20 cellular contexts compared by ENCODE assay signal in genomic region chr9:36161187-36161586, GRCh38. TPM values are rescaled to one million over a fixed set of nuclear protein-coding genes. Genes with fewer than 3 reads are reported as not detected.
DNase-seq lines count a peak whose midpoint lies in the region; ATAC-seq and TF ChIP-seq lines count a peak whose summit lies in the region.
"Had no signal": no experiment of that assay in that cellular context is flagged by ENCODE, and none has a peak within 500 bp of the region (broad histone marks: within the 10 kb centered on the region; RNA-seq: fewer than 3 reads in every experiment).

No MANE protein-coding gene starts in this region.

- H4K20me1 ChIP-seq in IMR-90 (ENCODE audit: insufficient read depth, low read length) = no peaks in the 10 kb centered on the region
- H4K20me1 ChIP-seq: BLaER1 had no signal

- H3K4me3 ChIP-seq in AG10803 (ENCODE audit: low read length) = no peak overlapping the region
- H3K4me3 ChIP-seq in IMR-90 (ENCODE audit: insufficient read depth, low read depth, low read length) = no peak overlapping the region
- no peak overlapping the region for H3K4me3 ChIP-seq in esophagus (ENCODE audit: low read depth in 1 of 2, low read length in 2 of 2)
- H3K4me3 ChIP-seq: BLaER1, left lung had no signal

- CTCF ChIA-PET in IMR-90 (lab: Yijun Ruan, JAX) = interaction anchor here (1.0 kb wide), 1 partner anchor 9 kb away, joined by 3 read pairs; no protein-coding TSS in a partner anchor

- peak overlapping the region; percentile 65; the same call in 2 of the 3 replicates for H2BK15ac ChIP-seq in IMR-90 (ENCODE audit: low read depth, low read length)

- peak overlapping the region; percentile 93 for H3K27ac Mint-ChIP-seq in osteocyte (ENCODE audit: unreplicated experiment)
- H3K27ac Mint-ChIP-seq: activated naive CD4-positive, alpha-beta T cell treated with anti-CD3 and anti-CD28 coated beads, Interleukin-2, amount 50 U/mL, for 72 hours; stimulated activated naive B cell treated with anti-CD40 and anti-IgM and Interleukin-4, amounts not matched to agents 10 μg/mL and 1 μg/mL and 100 μg/mL, for 72 hours had no signal

- H3K14ac ChIP-seq in IMR-90 (replicated peaks; ENCODE audit: low read depth, low read length) = peak overlapping the region; percentile 87

- peaks cover 50% of the 10 kb centered on the region for H3K4me1 Mint-ChIP-seq in osteocyte (ENCODE audit: unreplicated experiment)

- dilution Hi-C loops in IMR-90 (cut with HindIII; ENCODE audit: low sequenced_read_pairs, unreplicated experiment) = no loop called here

- peak overlapping the region; percentile 90 for H2BK120ac ChIP-seq in IMR-90 (ENCODE audit: low read depth, low read length)

- POLR2A ChIA-PET in IMR-90 (lab: Charles Lee; ENCODE audit: unreplicated experiment) = interaction anchor here (0.6 kb wide), 2 partner anchors 21 to 653 kb away, joined by 3 to 4 read pairs; no protein-coding TSS in a partner anchor

- in situ Hi-C loops in IMR-90 (cut with MboI; ENCODE audit: low sequenced_read_pairs) = no loop called here

- no peak for TF ChIP-seq POLR2A in IMR-90 (IDR thresholded peaks at IDR 0.05; ENCODE audit: low read depth, low read length)

- TF ChIP-seq RAD21 in IMR-90 (IDR thresholded peaks at IDR 0.05; ENCODE audit: low read length) = no peak

- H2BK5ac ChIP-seq in IMR-90 (ENCODE audit: low read depth, low read length, poor library complexity, severe bottlenecking) = peak overlapping the region; percentile 56

- peaks cover 4% of the 10 kb centered on the region for H3K36me3 Mint-ChIP-seq in osteocyte (ENCODE audit: unreplicated experiment)
- H3K36me3 Mint-ChIP-seq: activated naive CD4-positive, alpha-beta T cell treated with anti-CD3 and anti-CD28 coated beads, Interleukin-2, amount 50 U/mL, for 72 hours had no signal

- DNase-seq in AG10803 (ENCODE audit: low read depth) (peak; percentile 46), IMR-90 (peak; percentile 34), osteocyte (ENCODE audit: extremely low spot score, unreplicated experiment) (no peak), HuH-7.5 (ENCODE audit: low spot score) (no peak)
- DNase-seq: dermis blood vessel endothelial cell; head of caudate nucleus; left lung; NCI-H187 treated with DMSO at 0.1 percent for 48 hours; NCI-H82; nucleus accumbens; SHP77; stimulated activated CD4-positive, alpha-beta T cell treated with anti-CD3 and anti-CD28 coated beads, Interleukin-1b, Interleukin-23, amount 100 ng/mL, for 48 hours; stimulated activated naive B cell treated with anti-CD40 and anti-IgM and Interleukin-4, amounts not matched to agents 10 μg/mL and 1 μg/mL and 100 μg/mL, for 72 hours had no signal

- H3K9ac ChIP-seq in IMR-90 (ENCODE audit: low read depth, low read length) = no peak overlapping the region
- H3K9ac ChIP-seq: BLaER1, KMS-11 had no signal

- peak overlapping the region; percentile 94 for H2AK9ac ChIP-seq in IMR-90 (replicated peaks; ENCODE audit: low read depth, low read length, poor library complexity)

- peak overlapping the region; percentile 32 to 57; a peak in 1 of 4 replicates for H4K8ac ChIP-seq in IMR-90 (ENCODE audit: low read depth in 2 of 2, low read length in 2 of 2)

- H3K4me2 ChIP-seq in IMR-90 (ENCODE audit: low read depth, low read length) = no peak overlapping the region
- H3K4me2 ChIP-seq: BLaER1, KMS-11 had no signal

- peaks cover 2% of the 10 kb centered on the region; the same call in 1 of the 2 replicates for H3K9me3 ChIP-seq in IMR-90 (ENCODE audit: control insufficient read depth, insufficient read depth, low read length)
- H3K9me3 ChIP-seq in esophagus (ENCODE audit: control insufficient read depth in 2 of 2, insufficient read depth in 1 of 2, low read depth in 1 of 2, low read length in 1 of 2) = no peaks in the 10 kb centered on the region

- H3K27me3 Mint-ChIP-seq in osteocyte (ENCODE audit: unreplicated experiment) = no peaks in the 10 kb centered on the region
- H3K27me3 Mint-ChIP-seq: stimulated activated naive B cell treated with anti-CD40 and anti-IgM and Interleukin-4, amounts not matched to agents 10 μg/mL and 1 μg/mL and 100 μg/mL, for 72 hours had no signal

- peaks cover 14% of the 10 kb centered on the region for H3K36me3 ChIP-seq in IMR-90 (ENCODE audit: control insufficient read depth, insufficient read depth, low read length)
- H3K36me3 ChIP-seq in esophagus (ENCODE audit: control insufficient read depth in 2 of 2, insufficient read depth in 2 of 2, low read length in 1 of 2) = no peaks in the 10 kb centered on the region

- no TSS peak for BruUV-seq in IMR-90 (replicated peaks; lab: Mats Ljungman, UMichigan)

- WGBS in IMR-90 (ENCODE audit: extremely low coverage in 2 of 2, insufficient read length in 1 of 2), 2 experiments = no CpG with 5 or more reads among the region's 2 CpGs
- WGBS in esophagus, 2 donors = 83 to 91% methylated on average over 2 of the region's 2 CpGs

- no peak overlapping the region; the same call in 1 of the 2 replicates for H3K18ac ChIP-seq in IMR-90 (ENCODE audit: low read depth, low read length)

- H3K4me1 ChIP-seq in IMR-90 (ENCODE audit: control insufficient read depth, insufficient read depth, low read length) (peaks cover 29% of the 10 kb centered on the region), esophagus (ENCODE audit: control insufficient read depth in 2 of 2, insufficient read depth in 2 of 2, low read length in 1 of 2) (no peaks in the 10 kb centered on the region)

- intact Hi-C loops in IMR-90 (cut with micrococcal nuclease) = no loop called here

- H4K91ac ChIP-seq in IMR-90 (ENCODE audit: insufficient read depth, low read depth, low read length) = peak overlapping the region; percentile 83

- peak overlapping the region; percentile 77 for H2BK20ac ChIP-seq in IMR-90 (ENCODE audit: low read depth, low read length)

- H2AK5ac ChIP-seq in IMR-90 (ENCODE audit: low read depth, low read length) = peak overlapping the region; percentile 88

- no peak overlapping the region for H2AFZ ChIP-seq in IMR-90 (replicated peaks; ENCODE audit: low read length, poor library complexity)

- ATAC-seq in IMR-90 (ENCODE audit: low read depth) = no peak
- no peak for ATAC-seq in GM21526 (IDR thresholded peaks at IDR 0.05; ENCODE audit: low FRiP score, unreplicated experiment)
- no peak for ATAC-seq in HG03460 (IDR thresholded peaks at IDR 0.05; ENCODE audit: unreplicated experiment)
- no peak for ATAC-seq in HG02970 (IDR thresholded peaks at IDR 0.05; ENCODE audit: low FRiP score, unreplicated experiment)
- ATAC-seq: activated naive CD4-positive, alpha-beta T cell treated with anti-CD3 and anti-CD28 coated beads, Interleukin-2, amount 50 U/mL, for 72 hours; left lung; stimulated activated naive B cell treated with anti-CD40 and anti-IgM and Interleukin-4, amounts not matched to agents 10 μg/mL and 1 μg/mL and 100 μg/mL, for 72 hours had no signal

- peak overlapping the region; percentile 58 for H3K27ac ChIP-seq in IMR-90 (ENCODE audit: insufficient read depth, low read length)
- H3K27ac ChIP-seq in esophagus (ENCODE audit: low read depth in 2 of 2, low read length in 1 of 2) = peak overlapping the region; percentile 17 to 18
- H3K27ac ChIP-seq: BLaER1, KMS-11 had no signal

- TF ChIP-seq CTCF in AG10803 (conservative IDR thresholded peaks at IDR 0.05; ENCODE audit: low read length) (no peak), IMR-90 (conservative IDR thresholded peaks at IDR 0.05; ENCODE audit: low read depth, low read length) (no peak), osteocyte (IDR thresholded peaks at IDR 0.05) (no peak)

- H4K5ac ChIP-seq in IMR-90 (ENCODE audit: low read depth, low read length) = no peak overlapping the region

- peak overlapping the region; percentile 86 for H3K4ac ChIP-seq in IMR-90 (ENCODE audit: low read depth, low read length)

- no peaks in the 10 kb centered on the region for H3K9me3 Mint-ChIP-seq in osteocyte (ENCODE audit: unreplicated experiment)
- H3K9me3 Mint-ChIP-seq: activated naive CD4-positive, alpha-beta T cell treated with anti-CD3 and anti-CD28 coated beads, Interleukin-2, amount 50 U/mL, for 72 hours had no signal

- H3K4me3 Mint-ChIP-seq in osteocyte (ENCODE audit: unreplicated experiment) = no peak overlapping the region
- H3K4me3 Mint-ChIP-seq: stimulated activated naive B cell treated with anti-CD40 and anti-IgM and Interleukin-4, amounts not matched to agents 10 μg/mL and 1 μg/mL and 100 μg/mL, for 72 hours had no signal

- no peak overlapping the region for H3K56ac ChIP-seq in IMR-90 (ENCODE audit: extremely low read depth, insufficient read depth, low read length)

- H3K79me1 ChIP-seq in IMR-90 (ENCODE audit: low read depth in 1 of 2, low read length in 2 of 2) = peaks cover 0 to 23% of the 10 kb centered on the region in 2 experiments; a peak in 2 of 4 replicates

- peak overlapping the region; percentile 40; the same call in 1 of the 2 replicates for H3K23ac ChIP-seq in IMR-90 (ENCODE audit: low read depth, low read length)

- H3K27me3 ChIP-seq in IMR-90 (ENCODE audit: control insufficient read depth, insufficient read depth, low read length) = no peaks in the 10 kb centered on the region
- H3K27me3 ChIP-seq in esophagus (ENCODE audit: control insufficient read depth in 1 of 2, insufficient read depth in 2 of 2, low read length in 2 of 2) = no peaks in the 10 kb centered on the region
- H3K27me3 ChIP-seq: BLaER1 had no signal

- peaks cover 39% of the 10 kb centered on the region for H3K9me1 ChIP-seq in IMR-90 (ENCODE audit: insufficient read depth, low read length)

TF ChIP-seq in IMR-90, 13 proteins besides CTCF, POLR2A, EP300 and RAD21:
- peak; percentile 31; the same call in 1 of the 2 replicates for TF ChIP-seq FOS (IDR thresholded peaks at IDR 0.05; ENCODE audit: low read depth, low read length)
- no peak for TF ChIP-seq BHLHE40 (IDR thresholded peaks at IDR 0.05; ENCODE audit: low read depth, low read length)

RNA-seq across cellular contexts. Expression of gene CCIN, which starts 8.0 kb away (rescaled TPM):
- total RNA-seq in IMR-90 (2012; rRNA removed) = 1.1 TPM in 2 replicates
- polyA plus RNA-seq in IMR-90 (2012; rRNA removed) = 0.73 and 0.80 TPM in 2 replicates
- 0.32 and 0.48 TPM in 2 replicates for polyA plus RNA-seq in IMR-90 (2012; cell fraction: cytosol; rRNA removed)
- polyA plus RNA-seq in IMR-90 (2012; cell fraction: nucleus; rRNA removed; ENCODE audit: low replicate concordance) = 0.58 and 0.65 TPM in 2 replicates
- polyA plus RNA-seq in esophagus = not detected
- not detected in 2 replicates for total RNA-seq in osteocyte
- total RNA-seq: activated naive CD4-positive, alpha-beta T cell treated with anti-CD3 and anti-CD28 coated beads, Interleukin-2, amount 50 U/mL, for 72 hours had no signal

RNA-seq across cellular contexts. Expression of gene GLIPR2, which starts 24.7 kb away (rescaled TPM):
- 35.8 and 37.8 TPM in 2 replicates for total RNA-seq in IMR-90 (2012; rRNA removed)
- 42.7 and 43.3 TPM in 2 replicates for polyA plus RNA-seq in IMR-90 (2012; rRNA removed)
- 34.1 and 37.4 TPM in 2 replicates for polyA plus RNA-seq in IMR-90 (2012; cell fraction: cytosol; rRNA removed)
- polyA plus RNA-seq in IMR-90 (2012; cell fraction: nucleus; rRNA removed; ENCODE audit: low replicate concordance) = 14.4 and 29.4 TPM in 2 replicates
- 1 to 10 TPM; 3.7 to 8.0 TPM for polyA plus RNA-seq in esophagus
- 29.1 and 30.6 TPM in 2 replicates for total RNA-seq in osteocyte

RNA-seq across cellular contexts. Expression of gene CLTA, which starts 29.5 kb away (rescaled TPM):
- 133 and 208 TPM in 2 replicates for total RNA-seq in IMR-90 (2012; rRNA removed)
- polyA plus RNA-seq in IMR-90 (2012; rRNA removed) = 246 and 280 TPM in 2 replicates
- polyA plus RNA-seq in IMR-90 (2012; cell fraction: cytosol; rRNA removed) = 218 and 493 TPM in 2 replicates
- polyA plus RNA-seq in IMR-90 (2012; cell fraction: nucleus; rRNA removed; ENCODE audit: low replicate concordance) = 63.6 and 110 TPM in 2 replicates
- 100 to 1,000 TPM in 1 of 2 donors, 10 to 100 TPM in 1; 93.2 to 202 TPM for polyA plus RNA-seq in esophagus
- 260 and 281 TPM in 2 replicates for total RNA-seq in osteocyte

Comparison
In these comparisons a context has a peak if more than half of its experiments do, and no peak if none do; other contexts are left out.
1. DNase-seq: peak in AG10803 (single experiment) and IMR-90 (single experiment); none in osteocyte (single experiment) and HuH-7.5 (single experiment).